24 cellular contexts compared by ENCODE assay signal in the genomic region with DNA sequence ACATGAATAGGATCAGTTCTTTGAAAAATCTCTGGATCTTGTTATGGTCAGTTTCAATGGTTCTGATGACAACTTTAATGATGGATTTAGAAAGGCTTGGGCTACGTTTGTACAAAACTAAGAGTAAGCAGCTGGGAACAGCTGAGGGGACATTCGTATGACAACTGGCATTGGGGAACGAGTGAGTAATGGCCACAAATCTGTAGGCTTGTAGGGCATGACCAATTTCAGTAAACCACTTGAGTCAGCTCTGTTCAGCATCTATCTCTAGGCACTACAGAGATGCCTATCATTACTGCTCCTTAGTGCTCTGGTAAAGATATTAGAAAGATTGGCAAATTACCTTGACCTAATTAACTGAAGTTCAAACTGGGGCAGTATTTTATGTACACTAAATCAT.
"Had no signal": no experiment of that assay in that cellular context is flagged by ENCODE, and none has a peak within 500 bp of the region (broad histone marks: within the 10 kb centered on the region; RNA-seq: fewer than 3 reads in every experiment).

No MANE protein-coding gene starts in this region.

- H3K4me3 ChIP-seq: adrenal gland, body of pancreas, esophagus muscularis mucosa, heart right ventricle, testis, transverse colon, vagina had no signal

- ATAC-seq: activated CD8-positive, alpha-beta memory T cell treated with anti-CD3 and anti-CD28 coated beads, Interleukin-2, amount 10 ng/mL, durations not matched to agents 7 days and 5 days; activated CD8-positive, alpha-beta T cell treated with anti-CD3 and anti-CD28 coated beads, Interleukin-2, amount 10 ng/mL, durations not matched to agents 7 days and 5 days; activated T-cell treated with anti-CD3 and anti-CD28 coated beads, Interleukin-2, amount 50 U/mL, for 72 hours; body of pancreas; foreskin keratinocyte; heart right ventricle; natural killer cell treated with Interleukin-12 subunit alpha and Interleukin-12 subunit beta and Interleukin-15 and Interleukin-18, amount 100 ng/mL, for 72 hours; right cardiac atrium; stimulated activated naive CD8-positive, alpha-beta T cell treated with anti-CD3 and anti-CD28 coated beads, Interleukin-15, Interleukin-2, amounts not matched to agents 100 U/mL and 50 U/mL, for 24 hours had no signal

- H3K36me3 ChIP-seq: adrenal gland, esophagus muscularis mucosa, heart right ventricle, transverse colon, vagina had no signal

- DNase-seq: activated CD4-positive, CD25-positive, alpha-beta regulatory T cell treated with anti-CD3 and anti-CD28 coated beads, Interleukin-2, amount 50 U/mL, for 72 hours; activated CD8-positive, alpha-beta memory T cell treated with anti-CD3 and anti-CD28 coated beads, Interleukin-2, amount 10 ng/mL, durations not matched to agents 7 days and 5 days; activated CD8-positive, alpha-beta T cell treated with anti-CD3 and anti-CD28 coated beads, Interleukin-2, amount 10 ng/mL, durations not matched to agents 7 days and 5 days; activated naive CD4-positive, alpha-beta T cell; activated T-cell treated with anti-CD3 and anti-CD28 coated beads, Interleukin-2, amount 50 U/mL, for 72 hours; adrenal gland; aorta; body of pancreas; dermis blood vessel endothelial cell; effector CD4-positive, alpha-beta T cell; foreskin keratinocyte; heart right ventricle; midbrain; posterior cingulate gyrus; right cardiac atrium; stimulated activated CD4-positive, alpha-beta T cell treated with anti-CD3 and anti-CD28 coated beads, Interleukin-4, amount 100 ng/mL, for 1 hour; stimulated activated naive CD8-positive, alpha-beta T cell treated with anti-CD3 and anti-CD28 coated beads, Interleukin-15, Interleukin-2, amounts not matched to agents 100 U/mL and 50 U/mL, for 24 hours; T1000; testis; transverse colon had no signal

- H3K4me3 Mint-ChIP-seq: activated CD8-positive, alpha-beta memory T cell treated with anti-CD3 and anti-CD28 coated beads, Interleukin-2, amount 10 ng/mL, durations not matched to agents 7 days and 5 days; activated CD8-positive, alpha-beta T cell treated with anti-CD3 and anti-CD28 coated beads, Interleukin-2, amount 10 ng/mL, durations not matched to agents 7 days and 5 days; activated T-cell treated with anti-CD3 and anti-CD28 coated beads, Interleukin-2, amount 50 U/mL, for 72 hours; natural killer cell treated with Interleukin-12 subunit alpha and Interleukin-12 subunit beta and Interleukin-15 and Interleukin-18, amount 100 ng/mL, for 72 hours had no signal

- H3K4me1 ChIP-seq: adrenal gland, body of pancreas, esophagus muscularis mucosa, foreskin keratinocyte, heart right ventricle, testis, transverse colon, vagina had no signal

- H3K36me3 Mint-ChIP-seq: activated CD8-positive, alpha-beta memory T cell treated with anti-CD3 and anti-CD28 coated beads, Interleukin-2, amount 10 ng/mL, durations not matched to agents 7 days and 5 days; activated naive CD4-positive, alpha-beta T cell treated with anti-CD3 and anti-CD28 coated beads, Interleukin-2, amount 50 U/mL, for 72 hours had no signal

- H3K27ac Mint-ChIP-seq: activated CD8-positive, alpha-beta memory T cell treated with anti-CD3 and anti-CD28 coated beads, Interleukin-2, amount 10 ng/mL, durations not matched to agents 7 days and 5 days; activated CD8-positive, alpha-beta T cell treated with anti-CD3 and anti-CD28 coated beads, Interleukin-2, amount 10 ng/mL, durations not matched to agents 7 days and 5 days; activated naive CD4-positive, alpha-beta T cell treated with anti-CD3 and anti-CD28 coated beads, Interleukin-2, amount 50 U/mL, for 72 hours; activated T-cell treated with anti-CD3 and anti-CD28 coated beads, Interleukin-2, amount 50 U/mL, for 72 hours; natural killer cell treated with Interleukin-12 subunit alpha and Interleukin-12 subunit beta and Interleukin-15 and Interleukin-18, amount 100 ng/mL, for 72 hours had no signal

- H3K27ac ChIP-seq: adrenal gland, body of pancreas, esophagus muscularis mucosa, foreskin keratinocyte, heart right ventricle, testis, transverse colon, vagina had no signal

- H3K27me3 Mint-ChIP-seq: activated CD8-positive, alpha-beta memory T cell treated with anti-CD3 and anti-CD28 coated beads, Interleukin-2, amount 10 ng/mL, durations not matched to agents 7 days and 5 days; natural killer cell treated with Interleukin-12 subunit alpha and Interleukin-12 subunit beta and Interleukin-15 and Interleukin-18, amount 100 ng/mL, for 72 hours had no signal

- H3K4me1 Mint-ChIP-seq: activated CD8-positive, alpha-beta memory T cell treated with anti-CD3 and anti-CD28 coated beads, Interleukin-2, amount 10 ng/mL, durations not matched to agents 7 days and 5 days had no signal

- H3K27me3 ChIP-seq: adrenal gland, body of pancreas, esophagus muscularis mucosa, foreskin keratinocyte, heart right ventricle, testis, transverse colon, vagina had no signal

- H3K9me3 ChIP-seq: adrenal gland, body of pancreas, esophagus muscularis mucosa, heart right ventricle, testis, transverse colon, vagina had no signal
